In genomic region chr11:44624761-44625221, GRCh38 we compare ENCODE assay signal across 12 cellular contexts. TPM values are rescaled to one million over a fixed set of nuclear protein-coding genes. Genes with fewer than 3 reads are reported as not detected.
DNase-seq lines count a peak whose midpoint lies in the region; ATAC-seq and TF ChIP-seq lines count a peak whose summit lies in the region.
"Had no signal": no experiment of that assay in that cellular context is flagged by ENCODE, and none has a peak within 500 bp of the region (broad histone marks: within the 10 kb centered on the region; RNA-seq: fewer than 3 reads in every experiment).

No MANE protein-coding gene starts in this region.

- H3K4me1 ChIP-seq in lower lobe of right lung, result peaks cover 43% of the 10 kb centered on the region
- H3K4me1 ChIP-seq in Caco-2, result no peaks in the 10 kb centered on the region

- POLR2A ChIA-PET in Caco-2 (lab: Charles Lee), result no interaction called here

- peaks cover 4% of the 10 kb centered on the region for H3K27me3 Mint-ChIP-seq in activated CD8-positive, alpha-beta memory T cell treated with anti-CD3 and anti-CD28 coated beads, Interleukin-2, amount 10 ng/mL, durations not matched to agents 7 days and 5 days
- peaks cover 8% of the 10 kb centered on the region for H3K27me3 Mint-ChIP-seq in T-helper 17 cell
- peaks cover 2% of the 10 kb centered on the region for H3K27me3 Mint-ChIP-seq in Caco-2 (ENCODE audit: insufficient read depth, unreplicated experiment)

- no TSS peak for BruUV-seq in Caco-2 (replicated peaks; lab: Mats Ljungman, UMichigan)

- ATAC-seq in activated CD8-positive, alpha-beta memory T cell treated with anti-CD3 and anti-CD28 coated beads, Interleukin-2, amount 10 ng/mL, durations not matched to agents 7 days and 5 days, result no peak
- ATAC-seq in T-helper 17 cell (no peak), lower lobe of right lung (no peak)
- ATAC-seq in stimulated activated naive CD8-positive, alpha-beta T cell treated with anti-CD3 and anti-CD28 coated beads, Interleukin-15, Interleukin-2, amounts not matched to agents 100 U/mL and 50 U/mL, for 24 hours, result peak; percentile 13

- H3K9me3 Mint-ChIP-seq in activated CD8-positive, alpha-beta memory T cell treated with anti-CD3 and anti-CD28 coated beads, Interleukin-2, amount 10 ng/mL, durations not matched to agents 7 days and 5 days (ENCODE audit: low read depth), result no peaks in the 10 kb centered on the region
- H3K9me3 Mint-ChIP-seq in Caco-2 (ENCODE audit: unreplicated experiment), result peaks cover 10% of the 10 kb centered on the region
- H3K9me3 Mint-ChIP-seq: activated T-helper 1 cell treated with anti-CD3 and anti-CD28 coated beads, Interleukin-12 subunit alpha, Interleukin-12 subunit beta, Interleukin-2, Interleukin-4 antibody, amounts not matched to agents 30 ng/mL and 10 ng/mL and 1 ng/mL, durations not matched to agents 14 hours and 24 hours and 36 hours had no signal

- H3K27me3 ChIP-seq in lower lobe of right lung (ENCODE audit: low read depth) (no peaks in the 10 kb centered on the region), Caco-2 (replicated peaks; ENCODE audit: control insufficient read depth, insufficient read depth, low read length) (no peaks in the 10 kb centered on the region; the same call in none of the 2 replicates)

- peaks cover 15% of the 10 kb centered on the region for H3K4me1 Mint-ChIP-seq in activated CD8-positive, alpha-beta memory T cell treated with anti-CD3 and anti-CD28 coated beads, Interleukin-2, amount 10 ng/mL, durations not matched to agents 7 days and 5 days
- H3K4me1 Mint-ChIP-seq in T-helper 17 cell (peaks cover 30% of the 10 kb centered on the region), Caco-2 (ENCODE audit: low read depth, unreplicated experiment) (no peaks in the 10 kb centered on the region)

- H3K27ac Mint-ChIP-seq in activated CD8-positive, alpha-beta memory T cell treated with anti-CD3 and anti-CD28 coated beads, Interleukin-2, amount 10 ng/mL, durations not matched to agents 7 days and 5 days, result no peak overlapping the region
- H3K27ac Mint-ChIP-seq in T-helper 17 cell (peak overlapping the region; percentile 86), Caco-2 (ENCODE audit: unreplicated experiment) (no peak overlapping the region)

- intact Hi-C loops in lower lobe of right lung (cut with DNase I), result loop anchor here (10.0 kb wide), 1 partner anchor 280 kb away; no protein-coding TSS in a partner anchor
- intact Hi-C loops in Caco-2 (cut with micrococcal nuclease; ENCODE audit: unreplicated experiment), result loop anchor here (5.0 to 10.0 kb wide), 3 partner anchors 103 to 480 kb away; partner anchors contain the start of gene TSPAN18

- CTCF ChIA-PET in activated CD8-positive, alpha-beta memory T cell treated with anti-CD3 and anti-CD28 coated beads, Interleukin-2, amount 10 ng/mL, durations not matched to agents 7 days and 5 days (lab: Charles Lee), result interaction anchor here (1.1 to 21.3 kb wide), 6 partner anchors 8 to 286 kb away, joined by 3 to 530 read pairs (median 16); partner anchors contain the start of gene CD82
- CTCF ChIA-PET in Caco-2 (lab: Charles Lee), result no interaction called here

- no peaks in the 10 kb centered on the region for H3K9me3 ChIP-seq in T-helper 17 cell (ENCODE audit: control insufficient read depth, low read length, poor library complexity, severe bottlenecking)
- H3K9me3 ChIP-seq in lower lobe of right lung, result no peaks in the 10 kb centered on the region
- H3K9me3 ChIP-seq in Caco-2, result no peaks in the 10 kb centered on the region

- peak; percentile 57 for DNase-seq in activated CD8-positive, alpha-beta memory T cell treated with anti-CD3 and anti-CD28 coated beads for 24 hours
- DNase-seq in activated CD8-positive, alpha-beta memory T cell treated with anti-CD3 and anti-CD28 coated beads, Interleukin-2, amount 10 ng/mL, durations not matched to agents 7 days and 5 days, result no peak
- DNase-seq in T-helper 17 cell, result no peak
- DNase-seq in lower lobe of right lung, result no peak
- DNase-seq in stimulated activated naive CD8-positive, alpha-beta T cell treated with anti-CD3 and anti-CD28 coated beads, Interleukin-15, Interleukin-2, amounts not matched to agents 100 U/mL and 50 U/mL, for 24 hours, result no peak
- DNase-seq in Caco-2, result no peak
- no peak for DNase-seq in HUDEP-2 (lab: John Stamatoyannopoulos, UW; ENCODE audit: unreplicated experiment in 76 of 76)
- DNase-seq in NCI-H2227 (lab: John Stamatoyannopoulos, UW; ENCODE audit: unreplicated experiment), result no peak
- DNase-seq: KBM-7, NCI-H1436, NCI-H524 treated with DMSO at 0.1 percent for 48 hours had no signal

- no peak for TF ChIP-seq CTCF in lower lobe of right lung (IDR thresholded peaks at IDR 0.05)
- TF ChIP-seq CTCF in Caco-2 (IDR thresholded peaks at IDR 0.05; ENCODE audit: insufficient read depth in 1 of 2, low read depth in 1 of 2, low read length in 1 of 2, severe bottlenecking in 1 of 2, unreplicated experiment in 1 of 2), result no peak

- no peak overlapping the region for H3K4me3 Mint-ChIP-seq in activated CD8-positive, alpha-beta memory T cell treated with anti-CD3 and anti-CD28 coated beads, Interleukin-2, amount 10 ng/mL, durations not matched to agents 7 days and 5 days
- H3K4me3 Mint-ChIP-seq in T-helper 17 cell, result no peak overlapping the region
- H3K4me3 Mint-ChIP-seq in Caco-2 (ENCODE audit: unreplicated experiment), result no peak overlapping the region
- H3K4me3 Mint-ChIP-seq: activated T-helper 1 cell treated with anti-CD3 and anti-CD28 coated beads, Interleukin-12 subunit alpha, Interleukin-12 subunit beta, Interleukin-2, Interleukin-4 antibody, amounts not matched to agents 30 ng/mL and 10 ng/mL and 1 ng/mL, durations not matched to agents 14 hours and 24 hours and 36 hours had no signal

- peaks cover 4% of the 10 kb centered on the region for H3K36me3 ChIP-seq in lower lobe of right lung
- no peaks in the 10 kb centered on the region for H3K36me3 ChIP-seq in Caco-2 (ENCODE audit: control insufficient read depth, insufficient read depth, low read length)

- H3K27ac ChIP-seq in lower lobe of right lung, result peak overlapping the region; percentile 64

- no peaks in the 10 kb centered on the region for H3K36me3 Mint-ChIP-seq in activated CD8-positive, alpha-beta memory T cell treated with anti-CD3 and anti-CD28 coated beads, Interleukin-2, amount 10 ng/mL, durations not matched to agents 7 days and 5 days
- H3K36me3 Mint-ChIP-seq in T-helper 17 cell (ENCODE audit: low read depth) (peaks cover 6% of the 10 kb centered on the region), Caco-2 (ENCODE audit: insufficient read depth, unreplicated experiment) (no peaks in the 10 kb centered on the region)

- H3K4me3 ChIP-seq in lower lobe of right lung (no peak overlapping the region), Caco-2 (ENCODE audit: low read depth, low read length) (no peak overlapping the region)

RNA-seq across cellular contexts. Expression of gene CD82, which starts 59.3 kb away (rescaled TPM):
- total RNA-seq in activated CD8-positive, alpha-beta memory T cell treated with anti-CD3 and anti-CD28 coated beads, Interleukin-2, amount 10 ng/mL, durations not matched to agents 7 days and 5 days, result 100 to 1,000 TPM in 1 of 2 experiments, 10 to 100 TPM in 1; 90.2 to 285 TPM
- total RNA-seq in T-helper 17 cell (100 to 1,000 TPM; 112 to 146 TPM), lower lobe of right lung (129 TPM), Caco-2 (2022) (3.7 and 4.3 TPM in 2 replicates)

Comparison
In these comparisons a context has a peak if more than half of its experiments do, and no peak if none do; other contexts are left out.
1. RNA of gene CD82, which starts 59.3 kb away (total RNA-seq): 90.2 to 285 TPM in activated CD8-positive, alpha-beta memory T cell treated with anti-CD3 and anti-CD28 coated beads, Interleukin-2, amount 10 ng/mL, durations not matched to agents 7 days and 5 days, 112 to 146 TPM in T-helper 17 cell and 129 TPM in lower lobe of right lung (single experiment); 3.7 to 4.3 TPM in Caco-2; every median in the first group is over 10 times any median in the second.